Comparison of ENCODE assay signal across 2 cellular contexts in the genomic region with DNA sequence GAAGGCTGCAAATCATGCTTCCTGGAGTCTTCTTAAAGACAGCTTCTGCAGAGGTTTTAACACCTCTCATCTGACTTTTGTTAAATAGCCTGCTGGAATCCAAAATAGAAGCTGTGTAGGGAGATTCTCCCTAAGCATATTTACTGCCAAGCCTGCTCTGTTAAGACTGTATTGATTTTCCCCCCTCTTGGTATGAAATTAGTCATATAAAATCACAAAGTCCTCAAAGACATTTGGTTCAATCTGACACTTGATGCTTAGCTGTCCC.
TF ChIP-seq lines count a peak whose summit lies in the region.

No MANE protein-coding gene starts in this region.

TF ChIP-seq in SK-N-SH, 30 proteins besides CTCF, POLR2A, EP300 and RAD21:
- TF ChIP-seq NFIC (IDR thresholded peaks at IDR 0.05; ENCODE audit: borderline replicate concordance) (no peak), POLR2AphosphoS5 (IDR thresholded peaks at IDR 0.05; ENCODE audit: low read depth, low read length) (no peak), GATA2 (CRISPR knock-in tag; IDR thresholded peaks at IDR 0.05) (no peak), EZH2phosphoT487 (IDR thresholded peaks at IDR 0.05; ENCODE audit: borderline replicate concordance, low read depth) (no peak), TCF12 (IDR thresholded peaks at IDR 0.05) (no peak), YY1 (IDR thresholded peaks at IDR 0.05; ENCODE audit: low read depth) (no peak), RCOR1 (IDR thresholded peaks at IDR 0.05; ENCODE audit: low read length) (no peak), RFX5 (IDR thresholded peaks at IDR 0.05; ENCODE audit: low read length) (no peak), GABPA (IDR thresholded peaks at IDR 0.05; ENCODE audit: low read depth) (no peak), SMC3 (IDR thresholded peaks at IDR 0.05; ENCODE audit: low read depth, low read length) (no peak), MXI1 (IDR thresholded peaks at IDR 0.05; ENCODE audit: low read depth, low read length) (no peak), SIN3A (IDR thresholded peaks at IDR 0.05; ENCODE audit: borderline replicate concordance, low read depth, low read length) (no peak), ELF1 (IDR thresholded peaks at IDR 0.05) (no peak), JUND (IDR thresholded peaks at IDR 0.05) (no peak), TAF1 (IDR thresholded peaks at IDR 0.05; ENCODE audit: borderline replicate concordance, low read depth, low read length) (no peak)
- TF ChIP-seq, protein P1, sequence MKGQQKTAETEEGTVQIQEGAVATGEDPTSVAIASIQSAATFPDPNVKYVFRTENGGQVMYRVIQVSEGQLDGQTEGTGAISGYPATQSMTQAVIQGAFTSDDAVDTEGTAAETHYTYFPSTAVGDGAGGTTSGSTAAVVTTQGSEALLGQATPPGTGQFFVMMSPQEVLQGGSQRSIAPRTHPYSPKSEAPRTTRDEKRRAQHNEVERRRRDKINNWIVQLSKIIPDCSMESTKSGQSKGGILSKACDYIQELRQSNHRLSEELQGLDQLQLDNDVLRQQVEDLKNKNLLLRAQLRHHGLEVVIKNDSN (IDR thresholded peaks at IDR 0.05; ENCODE audit: borderline replicate concordance, low read depth) = no peak
- TF ChIP-seq, protein P2, sequence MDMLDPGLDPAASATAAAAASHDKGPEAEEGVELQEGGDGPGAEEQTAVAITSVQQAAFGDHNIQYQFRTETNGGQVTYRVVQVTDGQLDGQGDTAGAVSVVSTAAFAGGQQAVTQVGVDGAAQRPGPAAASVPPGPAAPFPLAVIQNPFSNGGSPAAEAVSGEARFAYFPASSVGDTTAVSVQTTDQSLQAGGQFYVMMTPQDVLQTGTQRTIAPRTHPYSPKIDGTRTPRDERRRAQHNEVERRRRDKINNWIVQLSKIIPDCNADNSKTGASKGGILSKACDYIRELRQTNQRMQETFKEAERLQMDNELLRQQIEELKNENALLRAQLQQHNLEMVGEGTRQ (IDR thresholded peaks at IDR 0.05; ENCODE audit: borderline replicate concordance, low read depth, low read length) = no peak
- TF ChIP-seq, protein P3, sequence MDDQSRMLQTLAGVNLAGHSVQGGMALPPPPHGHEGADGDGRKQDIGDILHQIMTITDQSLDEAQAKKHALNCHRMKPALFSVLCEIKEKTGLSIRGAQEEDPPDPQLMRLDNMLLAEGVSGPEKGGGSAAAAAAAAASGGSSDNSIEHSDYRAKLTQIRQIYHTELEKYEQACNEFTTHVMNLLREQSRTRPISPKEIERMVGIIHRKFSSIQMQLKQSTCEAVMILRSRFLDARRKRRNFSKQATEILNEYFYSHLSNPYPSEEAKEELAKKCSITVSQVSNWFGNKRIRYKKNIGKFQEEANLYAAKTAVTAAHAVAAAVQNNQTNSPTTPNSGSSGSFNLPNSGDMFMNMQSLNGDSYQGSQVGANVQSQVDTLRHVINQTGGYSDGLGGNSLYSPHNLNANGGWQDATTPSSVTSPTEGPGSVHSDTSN (IDR thresholded peaks at IDR 0.05) = no peak
- TF ChIP-seq, protein P4, sequence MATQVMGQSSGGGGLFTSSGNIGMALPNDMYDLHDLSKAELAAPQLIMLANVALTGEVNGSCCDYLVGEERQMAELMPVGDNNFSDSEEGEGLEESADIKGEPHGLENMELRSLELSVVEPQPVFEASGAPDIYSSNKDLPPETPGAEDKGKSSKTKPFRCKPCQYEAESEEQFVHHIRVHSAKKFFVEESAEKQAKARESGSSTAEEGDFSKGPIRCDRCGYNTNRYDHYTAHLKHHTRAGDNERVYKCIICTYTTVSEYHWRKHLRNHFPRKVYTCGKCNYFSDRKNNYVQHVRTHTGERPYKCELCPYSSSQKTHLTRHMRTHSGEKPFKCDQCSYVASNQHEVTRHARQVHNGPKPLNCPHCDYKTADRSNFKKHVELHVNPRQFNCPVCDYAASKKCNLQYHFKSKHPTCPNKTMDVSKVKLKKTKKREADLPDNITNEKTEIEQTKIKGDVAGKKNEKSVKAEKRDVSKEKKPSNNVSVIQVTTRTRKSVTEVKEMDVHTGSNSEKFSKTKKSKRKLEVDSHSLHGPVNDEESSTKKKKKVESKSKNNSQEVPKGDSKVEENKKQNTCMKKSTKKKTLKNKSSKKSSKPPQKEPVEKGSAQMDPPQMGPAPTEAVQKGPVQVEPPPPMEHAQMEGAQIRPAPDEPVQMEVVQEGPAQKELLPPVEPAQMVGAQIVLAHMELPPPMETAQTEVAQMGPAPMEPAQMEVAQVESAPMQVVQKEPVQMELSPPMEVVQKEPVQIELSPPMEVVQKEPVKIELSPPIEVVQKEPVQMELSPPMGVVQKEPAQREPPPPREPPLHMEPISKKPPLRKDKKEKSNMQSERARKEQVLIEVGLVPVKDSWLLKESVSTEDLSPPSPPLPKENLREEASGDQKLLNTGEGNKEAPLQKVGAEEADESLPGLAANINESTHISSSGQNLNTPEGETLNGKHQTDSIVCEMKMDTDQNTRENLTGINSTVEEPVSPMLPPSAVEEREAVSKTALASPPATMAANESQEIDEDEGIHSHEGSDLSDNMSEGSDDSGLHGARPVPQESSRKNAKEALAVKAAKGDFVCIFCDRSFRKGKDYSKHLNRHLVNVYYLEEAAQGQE (IDR thresholded peaks at IDR 0.05; ENCODE audit: low read depth, low read length) = no peak

TF ChIP-seq in SK-N-SH treated with all-trans-retinoic acid at 6 μM for 48 hours, 23 proteins besides CTCF, POLR2A, EP300 and RAD21:
- TF ChIP-seq, protein P5, sequence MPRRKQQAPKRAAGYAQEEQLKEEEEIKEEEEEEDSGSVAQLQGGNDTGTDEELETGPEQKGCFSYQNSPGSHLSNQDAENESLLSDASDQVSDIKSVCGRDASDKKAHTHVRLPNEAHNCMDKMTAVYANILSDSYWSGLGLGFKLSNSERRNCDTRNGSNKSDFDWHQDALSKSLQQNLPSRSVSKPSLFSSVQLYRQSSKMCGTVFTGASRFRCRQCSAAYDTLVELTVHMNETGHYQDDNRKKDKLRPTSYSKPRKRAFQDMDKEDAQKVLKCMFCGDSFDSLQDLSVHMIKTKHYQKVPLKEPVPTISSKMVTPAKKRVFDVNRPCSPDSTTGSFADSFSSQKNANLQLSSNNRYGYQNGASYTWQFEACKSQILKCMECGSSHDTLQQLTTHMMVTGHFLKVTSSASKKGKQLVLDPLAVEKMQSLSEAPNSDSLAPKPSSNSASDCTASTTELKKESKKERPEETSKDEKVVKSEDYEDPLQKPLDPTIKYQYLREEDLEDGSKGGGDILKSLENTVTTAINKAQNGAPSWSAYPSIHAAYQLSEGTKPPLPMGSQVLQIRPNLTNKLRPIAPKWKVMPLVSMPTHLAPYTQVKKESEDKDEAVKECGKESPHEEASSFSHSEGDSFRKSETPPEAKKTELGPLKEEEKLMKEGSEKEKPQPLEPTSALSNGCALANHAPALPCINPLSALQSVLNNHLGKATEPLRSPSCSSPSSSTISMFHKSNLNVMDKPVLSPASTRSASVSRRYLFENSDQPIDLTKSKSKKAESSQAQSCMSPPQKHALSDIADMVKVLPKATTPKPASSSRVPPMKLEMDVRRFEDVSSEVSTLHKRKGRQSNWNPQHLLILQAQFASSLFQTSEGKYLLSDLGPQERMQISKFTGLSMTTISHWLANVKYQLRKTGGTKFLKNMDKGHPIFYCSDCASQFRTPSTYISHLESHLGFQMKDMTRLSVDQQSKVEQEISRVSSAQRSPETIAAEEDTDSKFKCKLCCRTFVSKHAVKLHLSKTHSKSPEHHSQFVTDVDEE (CRISPR knock-in tag; IDR thresholded peaks at IDR 0.05) = no peak
- no peak for TF ChIP-seq TOX (CRISPR knock-in tag; IDR thresholded peaks at IDR 0.05; ENCODE audit: borderline replicate concordance)
- no peak for TF ChIP-seq SNAI2 (CRISPR knock-in tag; IDR thresholded peaks at IDR 0.05)
- no peak for TF ChIP-seq BACH2 (CRISPR knock-in tag; IDR thresholded peaks at IDR 0.05; ENCODE audit: borderline replicate concordance)
- no peak for TF ChIP-seq ZFP30 (CRISPR knock-in tag; IDR thresholded peaks at IDR 0.05)
- TF ChIP-seq PPARA (CRISPR knock-in tag; IDR thresholded peaks at IDR 0.05; ENCODE audit: borderline replicate concordance) = no peak
- TF ChIP-seq ZNF565 (CRISPR knock-in tag; conservative IDR thresholded peaks at IDR 0.05; ENCODE audit: low read depth) = no peak
- no peak for TF ChIP-seq ISL1 (CRISPR knock-in tag; IDR thresholded peaks at IDR 0.05)
- TF ChIP-seq ARNTL (CRISPR knock-in tag; IDR thresholded peaks at IDR 0.05; ENCODE audit: borderline replicate concordance, low read depth) = no peak
- TF ChIP-seq ESRRG (CRISPR knock-in tag; IDR thresholded peaks at IDR 0.05) = no peak
- TF ChIP-seq, protein P6, sequence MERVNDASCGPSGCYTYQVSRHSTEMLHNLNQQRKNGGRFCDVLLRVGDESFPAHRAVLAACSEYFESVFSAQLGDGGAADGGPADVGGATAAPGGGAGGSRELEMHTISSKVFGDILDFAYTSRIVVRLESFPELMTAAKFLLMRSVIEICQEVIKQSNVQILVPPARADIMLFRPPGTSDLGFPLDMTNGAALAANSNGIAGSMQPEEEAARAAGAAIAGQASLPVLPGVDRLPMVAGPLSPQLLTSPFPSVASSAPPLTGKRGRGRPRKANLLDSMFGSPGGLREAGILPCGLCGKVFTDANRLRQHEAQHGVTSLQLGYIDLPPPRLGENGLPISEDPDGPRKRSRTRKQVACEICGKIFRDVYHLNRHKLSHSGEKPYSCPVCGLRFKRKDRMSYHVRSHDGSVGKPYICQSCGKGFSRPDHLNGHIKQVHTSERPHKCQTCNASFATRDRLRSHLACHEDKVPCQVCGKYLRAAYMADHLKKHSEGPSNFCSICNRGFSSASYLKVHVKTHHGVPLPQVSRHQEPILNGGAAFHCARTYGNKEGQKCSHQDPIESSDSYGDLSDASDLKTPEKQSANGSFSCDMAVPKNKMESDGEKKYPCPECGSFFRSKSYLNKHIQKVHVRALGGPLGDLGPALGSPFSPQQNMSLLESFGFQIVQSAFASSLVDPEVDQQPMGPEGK (CRISPR knock-in tag; IDR thresholded peaks at IDR 0.05; ENCODE audit: borderline replicate concordance) = no peak
- TF ChIP-seq, protein P7, sequence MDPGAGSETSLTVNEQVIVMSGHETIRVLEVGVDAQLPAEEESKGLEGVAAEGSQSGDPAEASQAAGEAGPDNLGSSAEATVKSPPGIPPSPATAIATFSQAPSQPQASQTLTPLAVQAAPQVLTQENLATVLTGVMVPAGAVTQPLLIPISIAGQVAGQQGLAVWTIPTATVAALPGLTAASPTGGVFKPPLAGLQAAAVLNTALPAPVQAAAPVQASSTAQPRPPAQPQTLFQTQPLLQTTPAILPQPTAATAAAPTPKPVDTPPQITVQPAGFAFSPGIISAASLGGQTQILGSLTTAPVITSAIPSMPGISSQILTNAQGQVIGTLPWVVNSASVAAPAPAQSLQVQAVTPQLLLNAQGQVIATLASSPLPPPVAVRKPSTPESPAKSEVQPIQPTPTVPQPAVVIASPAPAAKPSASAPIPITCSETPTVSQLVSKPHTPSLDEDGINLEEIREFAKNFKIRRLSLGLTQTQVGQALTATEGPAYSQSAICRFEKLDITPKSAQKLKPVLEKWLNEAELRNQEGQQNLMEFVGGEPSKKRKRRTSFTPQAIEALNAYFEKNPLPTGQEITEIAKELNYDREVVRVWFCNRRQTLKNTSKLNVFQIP (CRISPR knock-in tag; IDR thresholded peaks at IDR 0.05; ENCODE audit: borderline replicate concordance, low read depth) = no peak
- no peak for TF ChIP-seq OSR1 (CRISPR knock-in tag; IDR thresholded peaks at IDR 0.05)
- TF ChIP-seq, protein P8, sequence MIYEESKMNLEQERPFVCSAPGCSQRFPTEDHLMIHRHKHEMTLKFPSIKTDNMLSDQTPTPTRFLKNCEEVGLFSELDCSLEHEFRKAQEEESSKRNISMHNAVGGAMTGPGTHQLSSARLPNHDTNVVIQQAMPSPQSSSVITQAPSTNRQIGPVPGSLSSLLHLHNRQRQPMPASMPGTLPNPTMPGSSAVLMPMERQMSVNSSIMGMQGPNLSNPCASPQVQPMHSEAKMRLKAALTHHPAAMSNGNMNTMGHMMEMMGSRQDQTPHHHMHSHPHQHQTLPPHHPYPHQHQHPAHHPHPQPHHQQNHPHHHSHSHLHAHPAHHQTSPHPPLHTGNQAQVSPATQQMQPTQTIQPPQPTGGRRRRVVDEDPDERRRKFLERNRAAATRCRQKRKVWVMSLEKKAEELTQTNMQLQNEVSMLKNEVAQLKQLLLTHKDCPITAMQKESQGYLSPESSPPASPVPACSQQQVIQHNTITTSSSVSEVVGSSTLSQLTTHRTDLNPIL (CRISPR knock-in tag; IDR thresholded peaks at IDR 0.05; ENCODE audit: low read depth) = no peak
- no peak for TF ChIP-seq TCF4 (CRISPR knock-in tag; IDR thresholded peaks at IDR 0.05; ENCODE audit: borderline replicate concordance)
